In the genomic region with DNA sequence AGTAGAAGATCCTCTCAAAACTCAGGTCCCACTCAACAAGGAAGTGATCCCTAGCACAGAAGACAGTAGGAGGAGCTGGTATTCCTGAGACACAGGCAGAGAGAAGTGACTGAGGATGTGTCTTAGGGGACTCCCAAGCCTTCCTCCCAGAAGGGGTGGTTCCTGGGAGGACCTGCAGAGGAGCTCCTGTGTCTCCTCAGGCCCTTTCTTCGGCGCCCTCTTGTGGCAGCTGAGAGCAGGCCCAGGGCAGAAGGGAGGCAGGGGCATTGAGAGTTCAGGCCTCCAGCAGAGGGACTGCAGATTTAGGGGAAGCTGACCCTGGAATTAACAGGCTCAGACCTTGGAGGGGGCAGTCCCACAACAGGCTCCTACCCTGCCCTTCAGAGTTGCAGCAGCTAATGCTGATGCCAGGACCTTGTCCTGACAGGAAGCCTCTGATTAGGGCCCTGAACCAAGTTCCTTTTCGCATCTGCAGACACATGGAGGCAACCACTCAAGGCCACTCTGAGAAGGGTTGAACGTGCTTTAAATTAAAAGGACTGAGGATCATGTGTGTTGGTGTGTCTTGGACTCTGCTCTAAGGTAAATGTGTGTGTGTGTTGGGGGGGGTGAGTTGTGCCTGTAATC, we compare ENCODE assay signal across 8 cellular contexts.
DNase-seq lines count a peak whose midpoint lies in the region; ATAC-seq and TF ChIP-seq lines count a peak whose summit lies in the region.
"Not testable (repeated sequence)": the region's sequence is repeated elsewhere in the genome, so short reads cannot be mapped to it uniquely, and the experiment has no call there.

No MANE protein-coding gene starts in this region.

- H3K4me3 ChIP-seq in LNCaP clone FGC (ENCODE audit: low read depth, low read length); fibroblast of mammary gland (ENCODE audit: control insufficient read depth, low read depth, low read length): not testable (repeated sequence)

- H3K27me3 Mint-ChIP-seq in natural killer cell treated with Interleukin-12 subunit alpha and Interleukin-12 subunit beta and Interleukin-15 and Interleukin-18, amount 100 ng/mL, for 72 hours: not testable (repeated sequence)

- peak overlapping the region; percentile 83 to 88 for H3K27ac Mint-ChIP-seq in natural killer cell treated with Interleukin-12 subunit alpha and Interleukin-12 subunit beta and Interleukin-15 and Interleukin-18, amount 100 ng/mL, for 72 hours

- H3K9me3 Mint-ChIP-seq in natural killer cell treated with Interleukin-12 subunit alpha and Interleukin-12 subunit beta and Interleukin-15 and Interleukin-18, amount 100 ng/mL, for 72 hours: not testable (repeated sequence)

- H3K4me3 Mint-ChIP-seq in natural killer cell treated with Interleukin-12 subunit alpha and Interleukin-12 subunit beta and Interleukin-15 and Interleukin-18, amount 100 ng/mL, for 72 hours: peak overlapping the region; percentile 86

- DNase-seq in AML-193 (lab: John Stamatoyannopoulos, UW) (peak; percentile 63 to 65), LNCaP clone FGC (ENCODE audit: low read depth) (peak; percentile 28), SHP77 (lab: John Stamatoyannopoulos, UW) (peak; percentile 55 to 61), activated gamma-delta T cell treated with Interleukin-2 at 50 U/mL for 16 hours (peak; percentile 55), fibroblast of mammary gland (ENCODE audit: low read depth) (peak; percentile 65)
- DNase-seq in natural killer cell treated with Interleukin-12 subunit alpha and Interleukin-12 subunit beta and Interleukin-15 and Interleukin-18, amount 100 ng/mL, for 72 hours (ENCODE audit: low spot score): peak; percentile 80

- TF ChIP-seq CTCF in LNCaP clone FGC (IDR thresholded peaks at IDR 0.05; ENCODE audit: control insufficient read depth, extremely low read depth, insufficient read depth): peak; percentile 72
- peak; percentile 84 for TF ChIP-seq CTCF in fibroblast of mammary gland (conservative IDR thresholded peaks at IDR 0.05; ENCODE audit: control insufficient read depth, insufficient read depth, low read depth, low read length)

- H3K36me3 Mint-ChIP-seq in natural killer cell treated with Interleukin-12 subunit alpha and Interleukin-12 subunit beta and Interleukin-15 and Interleukin-18, amount 100 ng/mL, for 72 hours: not testable (repeated sequence)

- ATAC-seq in GM18867 (IDR thresholded peaks at IDR 0.05; ENCODE audit: unreplicated experiment) (peak; percentile 53), HG02678 (IDR thresholded peaks at IDR 0.05; ENCODE audit: unreplicated experiment) (peak; percentile 52)
- peak; percentile 47 to 95 for ATAC-seq in natural killer cell treated with Interleukin-12 subunit alpha and Interleukin-12 subunit beta and Interleukin-15 and Interleukin-18, amount 100 ng/mL, for 72 hours

- H3K4me1 Mint-ChIP-seq in natural killer cell treated with Interleukin-12 subunit alpha and Interleukin-12 subunit beta and Interleukin-15 and Interleukin-18, amount 100 ng/mL, for 72 hours (ENCODE audit: low read depth in 2 of 2): peaks cover 40 to 67% of the 10 kb centered on the region in 2 donors

Comparison
In these comparisons a context has a peak if more than half of its experiments do, and no peak if none do; other contexts are left out.
1. DNase-seq: peak in every context shown above with its lines; median percentile 80 in natural killer cell treated with Interleukin-12 subunit alpha and Interleukin-12 subunit beta and Interleukin-15 and Interleukin-18, amount 100 ng/mL, for 72 hours; 65 in fibroblast of mammary gland; 64 in AML-193; 58 in SHP77; 55 in activated gamma-delta T cell treated with Interleukin-2 at 50 U/mL for 16 hours; 28 in LNCaP clone FGC.